Comparison of ENCODE assay signal across 9 cellular contexts in the genomic region with DNA sequence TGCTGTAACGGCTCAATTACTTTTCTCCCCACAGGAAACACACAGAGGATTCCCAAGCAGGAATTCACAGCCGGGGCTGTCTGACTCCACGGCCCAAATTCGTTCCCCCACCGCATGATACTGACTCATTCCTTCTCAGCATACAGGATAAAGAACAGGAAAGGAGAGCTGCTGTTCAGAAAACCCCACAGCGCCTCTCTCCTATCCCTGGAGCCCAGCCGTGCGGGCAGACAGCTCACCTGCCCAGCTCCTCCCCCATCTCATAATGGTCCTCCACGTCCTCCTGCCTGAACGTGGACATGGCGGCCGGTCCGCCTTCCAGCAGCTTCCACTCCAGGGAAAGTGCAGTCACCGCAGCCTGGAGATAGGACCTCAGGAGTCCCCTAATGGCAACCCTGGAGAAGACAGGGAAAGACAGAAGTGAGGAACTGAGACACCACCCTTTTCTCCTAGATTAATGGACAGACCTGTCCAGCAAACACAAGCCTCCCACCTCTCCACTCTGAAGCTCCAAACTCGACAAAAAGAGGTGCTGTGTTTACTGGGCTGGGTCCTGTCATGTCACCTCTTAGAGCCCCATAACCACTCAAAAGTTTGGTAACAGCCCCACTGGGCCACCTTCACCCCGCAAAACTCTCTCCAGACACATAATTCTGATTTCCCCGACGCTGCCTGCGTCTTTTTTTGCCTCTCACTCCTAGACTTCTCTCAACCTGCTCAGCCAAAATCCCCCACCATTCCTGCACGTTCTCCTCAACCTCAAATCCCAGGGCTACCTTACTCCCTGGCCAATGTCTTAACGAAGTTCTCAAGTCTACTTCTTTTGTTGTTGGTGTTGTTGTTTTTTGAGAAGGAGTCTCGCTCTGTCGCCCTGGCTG. TPM values are rescaled to one million over a fixed set of nuclear protein-coding genes. Genes with fewer than 3 reads are reported as not detected.
A peak's percentile ranks its signal among the peaks of the same experiment; 100 is the strongest.
DNase-seq lines count a peak whose midpoint lies in the region; ATAC-seq and TF ChIP-seq lines count a peak whose summit lies in the region.
"Had no signal": no experiment of that assay in that cellular context is flagged by ENCODE, and none has a peak within 500 bp of the region (broad histone marks: within the 10 kb centered on the region; RNA-seq: fewer than 3 reads in every experiment).

No MANE protein-coding gene starts in this region.

- H4K20me1 ChIP-seq in mammary epithelial cell (ENCODE audit: insufficient read depth, low read length): peaks cover 2% of the 10 kb centered on the region

- BruUV-seq in mammary epithelial cell (replicated peaks; lab: Mats Ljungman, UMichigan): TSS peak; percentile 92

- intact Hi-C loops in mammary epithelial cell (cut with micrococcal nuclease): loop anchor here (1.0 to 2.0 kb wide), 3 partner anchors 15 to 207 kb away; a partner anchor contains a TSS

- ATAC-seq in HG03439 (IDR thresholded peaks at IDR 0.05; ENCODE audit: unreplicated experiment): no peak

- DNase-seq in COLO668 (lab: John Stamatoyannopoulos, UW; ENCODE audit: unreplicated experiment) (peak; percentile 63), M059J (ENCODE audit: low read depth) (peak; percentile 95), mammary epithelial cell (peak; percentile 95), tibial nerve (ENCODE audit: low spot score in 2 of 2) (no peak), DMS79 (lab: John Stamatoyannopoulos, UW) (no peak), DMS114 treated with DMSO at 0.1 percent for 48 hours (lab: John Stamatoyannopoulos, UW; ENCODE audit: unreplicated experiment) (no peak)

- H3K4me3 ChIP-seq in mammary epithelial cell (replicated peaks in 1 of 3; ENCODE audit: insufficient read depth in 1 of 3, low read depth in 2 of 3, low read length in 3 of 3): peak overlapping the region; percentile 92 to 97 (median 96)
- H3K4me3 ChIP-seq in liver (ENCODE audit: low read depth in 1 of 3, low read length in 3 of 3): peak overlapping the region; percentile 72 to 89 (median 77)
- H3K4me3 ChIP-seq in tibial nerve: peak overlapping the region; percentile 77 to 100 (median 98)

- in situ Hi-C loops in mammary epithelial cell (cut with MboI; ENCODE audit: low sequenced_read_pairs in 2 of 2): no loop called here

- no peak for TF ChIP-seq EP300 in tibial nerve (IDR thresholded peaks at IDR 0.05)

- dilution Hi-C loops in mammary epithelial cell (cut with HindIII; ENCODE audit: low sequenced_read_pairs): no loop called here

- H3K27ac ChIP-seq in mammary epithelial cell (ENCODE audit: insufficient read depth, low read depth, low read length) (peak overlapping the region; percentile 88), liver (ENCODE audit: low read depth in 1 of 2, low read length in 2 of 2) (peak overlapping the region; percentile 84 to 90), tibial nerve (peak overlapping the region; percentile 91 to 98 (median 96))

- H3K4me2 ChIP-seq in mammary epithelial cell (ENCODE audit: insufficient read depth, low read depth, low read length): peak overlapping the region; percentile 81

- peaks cover 24% of the 10 kb centered on the region for H3K4me1 ChIP-seq in mammary epithelial cell (ENCODE audit: insufficient read depth, low read length)
- H3K4me1 ChIP-seq in liver (ENCODE audit: control insufficient read depth in 4 of 4, insufficient read depth in 4 of 4, low read length in 3 of 4): peaks cover 4 to 25% (median 13%) of the 10 kb centered on the region in 4 donors
- H3K4me1 ChIP-seq in tibial nerve: peaks cover 3 to 53% (median 25%) of the 10 kb centered on the region in 4 donors

- H3K27me3 ChIP-seq in mammary epithelial cell (ENCODE audit: insufficient read depth, low read length): no peaks in the 10 kb centered on the region
- no peaks in the 10 kb centered on the region for H3K27me3 ChIP-seq in liver (ENCODE audit: control insufficient read depth in 4 of 4, insufficient read depth in 4 of 4, low read length in 3 of 4)
- H3K27me3 ChIP-seq in tibial nerve: no peaks in the 10 kb centered on the region

- H3K9me3 ChIP-seq in mammary epithelial cell (replicated peaks; ENCODE audit: insufficient read depth, low read length) (no peaks in the 10 kb centered on the region), liver (ENCODE audit: control insufficient read depth in 4 of 4, low read length in 3 of 4) (no peaks in the 10 kb centered on the region), tibial nerve (no peaks in the 10 kb centered on the region)

- no peak for TF ChIP-seq POLR2A in tibial nerve (IDR thresholded peaks at IDR 0.05)

- H3K79me2 ChIP-seq in mammary epithelial cell (ENCODE audit: insufficient read depth, low read length): peaks cover 52% of the 10 kb centered on the region

- TF ChIP-seq RAD21 in liver (IDR thresholded peaks at IDR 0.05): no peak

- TF ChIP-seq CTCF in mammary epithelial cell (conservative IDR thresholded peaks at IDR 0.05 in 1 of 2, IDR thresholded peaks at IDR 0.05 in 1 of 2; ENCODE audit: extremely low read depth in 1 of 2, insufficient read depth in 1 of 2, low read depth in 1 of 2, low read length in 2 of 2): peak; percentile 5 to 31
- no peak for TF ChIP-seq CTCF in liver (IDR thresholded peaks at IDR 0.05; ENCODE audit: low read depth, low read length, missing input control)
- no peak for TF ChIP-seq CTCF in tibial nerve (IDR thresholded peaks at IDR 0.05)

- peak overlapping the region; percentile 30 for H2AFZ ChIP-seq in mammary epithelial cell (ENCODE audit: low read depth, low read length)

- H3K9ac ChIP-seq in mammary epithelial cell (ENCODE audit: insufficient read depth, low read length) (peak overlapping the region; percentile 68), liver (ENCODE audit: low read depth in 1 of 2, low read length in 2 of 2) (peak overlapping the region in 1 of 2 donors; percentile 30)

- peaks cover 11% of the 10 kb centered on the region for H3K36me3 ChIP-seq in mammary epithelial cell (ENCODE audit: insufficient read depth, low read length)
- H3K36me3 ChIP-seq in liver (ENCODE audit: control insufficient read depth in 4 of 4, insufficient read depth in 3 of 4, low read depth in 1 of 4, low read length in 3 of 4): peaks cover 0 to 17% (median 8%) of the 10 kb centered on the region in 4 donors
- H3K36me3 ChIP-seq in tibial nerve: peaks cover 0 to 35% (median 0%) of the 10 kb centered on the region in 3 donors

- WGBS in mammary epithelial cell (ENCODE audit: low coverage, missing lambda C conversion rate): under 1% methylated on average over 22 of the region's 23 CpGs
- 57% methylated on average over 23 of the region's 23 CpGs for WGBS in liver
- 16 to 20% methylated on average over 23 of the region's 23 CpGs for WGBS in tibial nerve, 2 donors

- CTCF ChIA-PET in mammary epithelial cell (lab: Charles Lee; ENCODE audit: low non-redundant PET): interaction anchor here (0.6 to 1.9 kb wide), 3 partner anchors 16 to 239 kb away, joined by 3 to 31 read pairs (median 4); no protein-coding TSS in a partner anchor

TF ChIP-seq in liver, 16 proteins besides CTCF, POLR2A, EP300 and RAD21:
- TF ChIP-seq, protein P1, sequence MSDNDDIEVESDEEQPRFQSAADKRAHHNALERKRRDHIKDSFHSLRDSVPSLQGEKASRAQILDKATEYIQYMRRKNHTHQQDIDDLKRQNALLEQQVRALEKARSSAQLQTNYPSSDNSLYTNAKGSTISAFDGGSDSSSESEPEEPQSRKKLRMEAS (IDR thresholded peaks at IDR 0.05): no peak
- no peak for TF ChIP-seq GABPA (IDR thresholded peaks at IDR 0.05 in 1 of 2, conservative IDR thresholded peaks at IDR 0.05 in 1 of 2)
- TF ChIP-seq, protein P2, sequence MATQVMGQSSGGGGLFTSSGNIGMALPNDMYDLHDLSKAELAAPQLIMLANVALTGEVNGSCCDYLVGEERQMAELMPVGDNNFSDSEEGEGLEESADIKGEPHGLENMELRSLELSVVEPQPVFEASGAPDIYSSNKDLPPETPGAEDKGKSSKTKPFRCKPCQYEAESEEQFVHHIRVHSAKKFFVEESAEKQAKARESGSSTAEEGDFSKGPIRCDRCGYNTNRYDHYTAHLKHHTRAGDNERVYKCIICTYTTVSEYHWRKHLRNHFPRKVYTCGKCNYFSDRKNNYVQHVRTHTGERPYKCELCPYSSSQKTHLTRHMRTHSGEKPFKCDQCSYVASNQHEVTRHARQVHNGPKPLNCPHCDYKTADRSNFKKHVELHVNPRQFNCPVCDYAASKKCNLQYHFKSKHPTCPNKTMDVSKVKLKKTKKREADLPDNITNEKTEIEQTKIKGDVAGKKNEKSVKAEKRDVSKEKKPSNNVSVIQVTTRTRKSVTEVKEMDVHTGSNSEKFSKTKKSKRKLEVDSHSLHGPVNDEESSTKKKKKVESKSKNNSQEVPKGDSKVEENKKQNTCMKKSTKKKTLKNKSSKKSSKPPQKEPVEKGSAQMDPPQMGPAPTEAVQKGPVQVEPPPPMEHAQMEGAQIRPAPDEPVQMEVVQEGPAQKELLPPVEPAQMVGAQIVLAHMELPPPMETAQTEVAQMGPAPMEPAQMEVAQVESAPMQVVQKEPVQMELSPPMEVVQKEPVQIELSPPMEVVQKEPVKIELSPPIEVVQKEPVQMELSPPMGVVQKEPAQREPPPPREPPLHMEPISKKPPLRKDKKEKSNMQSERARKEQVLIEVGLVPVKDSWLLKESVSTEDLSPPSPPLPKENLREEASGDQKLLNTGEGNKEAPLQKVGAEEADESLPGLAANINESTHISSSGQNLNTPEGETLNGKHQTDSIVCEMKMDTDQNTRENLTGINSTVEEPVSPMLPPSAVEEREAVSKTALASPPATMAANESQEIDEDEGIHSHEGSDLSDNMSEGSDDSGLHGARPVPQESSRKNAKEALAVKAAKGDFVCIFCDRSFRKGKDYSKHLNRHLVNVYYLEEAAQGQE (IDR thresholded peaks at IDR 0.05): peak; percentile 7

RNA-seq across cellular contexts. Expression of a gene that starts 1.2 kb away (rescaled TPM):
- total RNA-seq in M059J (2014; rRNA removed; shearing (Covaris generic)): 76.7 and 148 TPM in 2 replicates
- total RNA-seq in mammary epithelial cell (10 to 100 TPM; 69.2 to 99.9 TPM), liver (10 to 100 TPM; 20.9 to 29.5 TPM), tibial nerve (10 to 100 TPM; 58.8 to 87.7 (median 70.3) TPM)
- polyA plus RNA-seq in mammary epithelial cell (37.3 TPM), liver (10 to 100 TPM in 1 of 2 donors, 1 to 10 TPM in 1; 3.0 to 26.7 TPM)
- 92.3 TPM for polyA minus RNA-seq in mammary epithelial cell

RNA-seq across cellular contexts. Expression of a gene that starts 15.6 kb away (rescaled TPM):
- total RNA-seq in M059J (2014; rRNA removed; shearing (Covaris generic)): 667 and 964 TPM in 2 replicates
- 1,000 to 10,000 TPM; 2,299 to 2,969 TPM for total RNA-seq in mammary epithelial cell
- 1,137 TPM for polyA plus RNA-seq in mammary epithelial cell
- 1,027 TPM for polyA minus RNA-seq in mammary epithelial cell
- total RNA-seq in liver: 1,000 to 10,000 TPM in 1 of 2 donors, 100 to 1,000 TPM in 1; 945 to 1,090 TPM
- polyA plus RNA-seq in liver: 100 to 1,000 TPM; 244 to 691 TPM
- total RNA-seq in tibial nerve: 1,000 to 10,000 TPM; 1,233 to 1,650 (median 1,549) TPM

RNA-seq across cellular contexts. Expression of a gene that starts 36.8 kb away (rescaled TPM):
- not detected in 2 replicates for total RNA-seq in M059J (2014; rRNA removed; shearing (Covaris generic))
- not detected for total RNA-seq in mammary epithelial cell
- not detected for polyA plus RNA-seq in mammary epithelial cell
- not detected for polyA minus RNA-seq in mammary epithelial cell
- total RNA-seq in liver: not detected
- polyA plus RNA-seq in liver: under 1 TPM in 1 of 2 donors, not detected in 1; 0.07 TPM
- not detected for total RNA-seq in tibial nerve
- total RNA-seq: T-helper 2 cell treated with Interferon-gamma antibody and Interleukin-4, amounts not matched to agents 100 ng/mL and 5 ng/mL, for 36 hours had no signal

RNA-seq across cellular contexts. Expression of a gene that starts 37.9 kb away (rescaled TPM):
- 16.2 and 19.5 TPM in 2 replicates for total RNA-seq in M059J (2014; rRNA removed; shearing (Covaris generic))
- total RNA-seq in mammary epithelial cell (10 to 100 TPM; 20.8 to 29.9 TPM), liver (10 to 100 TPM; 10.8 to 14.1 TPM), tibial nerve (10 to 100 TPM; 23.0 to 32.4 (median 26.3) TPM)
- polyA plus RNA-seq in mammary epithelial cell (11.5 TPM), liver (10 to 100 TPM in 1 of 2 donors, 1 to 10 TPM in 1; 5.6 to 10.4 TPM)
- 13.7 TPM for polyA minus RNA-seq in mammary epithelial cell

Comparison
In these comparisons a context has a peak if more than half of its experiments do, and no peak if none do; other contexts are left out.
1. DNase-seq: peak in COLO668 (single experiment), M059J (single experiment) and mammary epithelial cell (single experiment); none in tibial nerve (0 of 2), DMS79 (single experiment) and DMS114 treated with DMSO at 0.1 percent for 48 hours (single experiment).
2. CTCF ChIP-seq: peak in mammary epithelial cell (2 of 2); none in liver (single experiment) and tibial nerve (0 of 5).
3. Peak in every context shown above with its lines, with median percentiles within 50 percentile points of each other: H3K27ac ChIP-seq and H3K4me3 ChIP-seq.